In genomic region chr10:9951481-9952257, GRCh38 we compare ENCODE assay signal across 18 cellular contexts.
DNase-seq lines count a peak whose midpoint lies in the region; TF ChIP-seq lines count a peak whose summit lies in the region.
"Had no signal": no experiment of that assay in that cellular context is flagged by ENCODE, and none has a peak within 500 bp of the region (broad histone marks: within the 10 kb centered on the region; RNA-seq: fewer than 3 reads in every experiment).

No MANE protein-coding gene starts in this region.

- H3K9ac ChIP-seq in BLaER1, result no peak overlapping the region

- peaks cover 22% of the 10 kb centered on the region for H3K4me1 ChIP-seq in BLaER1
- H3K4me1 ChIP-seq in hepatocyte (ENCODE audit: insufficient read depth), result no peaks in the 10 kb centered on the region

- CTCF ChIA-PET in HEK293T (lab: Yijun Ruan, JAX), result no interaction called here

- H3K9me2 ChIP-seq in hepatocyte (replicated peaks; ENCODE audit: insufficient read depth), result no peaks in the 10 kb centered on the region

- POLR2A ChIA-PET in HEK293T (lab: Yijun Ruan, JAX), result no interaction called here

- H3K36me3 ChIP-seq in BLaER1 (no peaks in the 10 kb centered on the region), hepatocyte (replicated peaks; ENCODE audit: insufficient read depth, low read depth) (no peaks in the 10 kb centered on the region)

- peak; percentile 31 to 32 for DNase-seq in Kasumi-1 (lab: John Stamatoyannopoulos, UW)
- peak; percentile 60 to 75 for DNase-seq in cardiac fibroblast (ENCODE audit: low read depth in 2 of 2)
- DNase-seq in myocyte (ENCODE audit: low read depth), result peak; percentile 3
- no peak for DNase-seq in HEK293T (ENCODE audit: extremely low spot score)
- no peak for DNase-seq in hepatocyte (ENCODE audit: low spot score)
- no peak for DNase-seq in NCI-H2196 (lab: John Stamatoyannopoulos, UW; ENCODE audit: unreplicated experiment)
- no peak for DNase-seq in activated T-cell treated with anti-CD3 and anti-CD28 coated beads, Interleukin-2, amount 50 U/mL, for 1 hour
- DNase-seq: C1 segment of cervical spinal cord, DMS 273 treated with DMSO at 0.1 percent for 48 hours, H7, NCI-H1417 treated with DMSO at 0.1 percent for 48 hours, NCI-H1930, NCI-H2171, NCI-H446 treated with DMSO at 0.1 percent for 48 hours, NCI-H748 treated with DMSO at 0.1 percent for 48 hours, PC-3 had no signal

- no peaks in the 10 kb centered on the region for H3K79me2 ChIP-seq in hepatocyte

- no peaks in the 10 kb centered on the region for H4K20me1 ChIP-seq in BLaER1
- no peaks in the 10 kb centered on the region for H4K20me1 ChIP-seq in hepatocyte (ENCODE audit: insufficient read depth, poor library complexity, severe bottlenecking)

- no peak for TF ChIP-seq CTCF in cardiac fibroblast (IDR thresholded peaks at IDR 0.05; ENCODE audit: low read depth, low read length)
- no peak for TF ChIP-seq CTCF in hepatocyte (IDR thresholded peaks at IDR 0.05; ENCODE audit: poor library complexity)

- H3K27ac ChIP-seq in BLaER1 (no peak overlapping the region), hepatocyte (no peak overlapping the region)
- H3K27ac ChIP-seq: RWPE1 had no signal

- peak overlapping the region; percentile 32 for H3K4me2 ChIP-seq in BLaER1
- H3K4me2 ChIP-seq in hepatocyte, result no peak overlapping the region

- H3K4me3 ChIP-seq in BLaER1 (no peak overlapping the region), cardiac fibroblast (replicated peaks in 1 of 2; ENCODE audit: low read depth in 2 of 2, low read length in 2 of 2) (no peak overlapping the region), hepatocyte (no peak overlapping the region)

- 96% methylated on average over 1 of the region's 1 CpG for WGBS in hepatocyte (ENCODE audit: low lambda C conversion rate, missing lambda C conversion rate)

- H3K27me3 ChIP-seq in BLaER1, result no peaks in the 10 kb centered on the region
- no peaks in the 10 kb centered on the region for H3K27me3 ChIP-seq in hepatocyte

- no peak overlapping the region for H2AFZ ChIP-seq in hepatocyte

- H3K9me3 ChIP-seq in BLaER1 (no peaks in the 10 kb centered on the region), hepatocyte (ENCODE audit: low read depth) (no peaks in the 10 kb centered on the region)

TF ChIP-seq in HEK293T, 16 proteins besides CTCF, POLR2A, EP300 and RAD21:
- TF ChIP-seq NFRKB (IDR thresholded peaks at IDR 0.05), result no peak
- no peak for TF ChIP-seq FOXA1 (IDR thresholded peaks at IDR 0.05)
- TF ChIP-seq HDGF (IDR thresholded peaks at IDR 0.05; ENCODE audit: borderline replicate concordance), result no peak
- TF ChIP-seq ELF4 (IDR thresholded peaks at IDR 0.05), result no peak
- no peak for TF ChIP-seq FOXM1 (IDR thresholded peaks at IDR 0.05; ENCODE audit: borderline replicate concordance)
- TF ChIP-seq SUZ12 (IDR thresholded peaks at IDR 0.05), result no peak
- TF ChIP-seq PKNOX1 (IDR thresholded peaks at IDR 0.05), result no peak
- TF ChIP-seq ARNT (IDR thresholded peaks at IDR 0.05), result no peak
- TF ChIP-seq CTBP1 (IDR thresholded peaks at IDR 0.05; ENCODE audit: borderline replicate concordance), result no peak
- no peak for TF ChIP-seq SP1 (IDR thresholded peaks at IDR 0.05)
- no peak for TF ChIP-seq L3MBTL2 (conservative IDR thresholded peaks at IDR 0.05)
- TF ChIP-seq ZNF384 (IDR thresholded peaks at IDR 0.05), result no peak

Comparison
In these comparisons a context has a peak if more than half of its experiments do, and no peak if none do; other contexts are left out.
1. DNase-seq: peak in Kasumi-1 (2 of 2), cardiac fibroblast (2 of 2) and myocyte (single experiment); none in HEK293T (single experiment), hepatocyte (single experiment), NCI-H2196 (single experiment) and activated T-cell treated with anti-CD3 and anti-CD28 coated beads, Interleukin-2, amount 50 U/mL, for 1 hour (single experiment).